ENCODE assay signal across 1 cellular context in the genomic region with DNA sequence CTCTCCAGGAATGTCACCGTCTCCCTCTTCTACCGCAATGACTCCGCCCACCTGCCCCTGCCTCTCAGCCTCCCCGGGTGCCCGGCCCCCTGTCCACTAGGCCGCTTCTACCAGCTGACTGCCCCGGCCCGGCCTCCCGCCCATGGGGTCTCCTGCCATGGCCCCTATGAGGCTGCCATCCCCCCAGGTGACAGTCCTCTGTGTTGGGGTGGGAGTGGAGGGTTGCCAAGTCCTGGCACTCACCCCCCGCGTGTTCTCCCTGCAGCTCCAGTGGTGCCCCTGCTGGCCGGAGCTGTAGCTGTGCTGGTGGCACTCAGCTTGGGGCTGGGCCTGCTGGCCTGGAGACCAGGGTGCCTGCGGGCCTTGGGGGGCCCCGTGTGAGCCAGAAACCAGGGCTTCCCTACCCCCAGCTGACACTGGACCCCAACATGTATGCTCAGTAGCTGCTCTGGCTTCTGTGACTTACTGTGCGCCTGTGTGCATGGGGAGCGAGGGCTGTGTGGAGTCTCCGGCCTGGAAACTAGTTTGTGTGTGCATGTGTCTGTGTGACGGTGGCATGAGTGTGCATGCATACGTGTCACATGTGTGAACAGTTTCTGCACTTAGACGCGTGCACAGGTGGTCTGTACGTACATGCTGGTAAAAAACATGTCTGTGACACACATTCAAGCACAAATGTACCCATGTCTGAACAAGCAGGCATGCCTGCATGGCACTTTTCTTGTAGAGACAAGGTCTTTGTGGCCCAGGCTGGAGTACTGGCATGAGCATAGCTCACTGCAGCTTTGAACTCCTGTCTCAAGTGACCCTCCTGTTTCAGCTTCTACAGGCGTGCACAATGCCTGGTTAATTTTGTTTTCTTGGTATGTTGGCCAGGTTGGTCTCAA.
TF ChIP-seq lines count a peak whose summit lies in the region.

No MANE protein-coding gene starts in this region.

TF ChIP-seq in H1, 55 proteins besides CTCF, POLR2A, EP300 and RAD21:
- TF ChIP-seq NANOG (IDR thresholded peaks at IDR 0.05; ENCODE audit: insufficient read depth, low read depth, low read length, poor library complexity, severe bottlenecking) (peak; percentile 42), YY1 (IDR thresholded peaks at IDR 0.05; ENCODE audit: low read depth, low read length) (0 out of 2 replicates have a peak, but pooled peaks have one; percentile 2), ATF2 (IDR thresholded peaks at IDR 0.05; ENCODE audit: low read length) (peak; percentile 44), SP4 (IDR thresholded peaks at IDR 0.05; ENCODE audit: low read length) (peak; percentile 26; the same call in 1 of the 2 replicates), SP1 (IDR thresholded peaks at IDR 0.05; ENCODE audit: low read depth, low read length) (no peak), HDAC2 (IDR thresholded peaks at IDR 0.05; ENCODE audit: borderline replicate concordance in 1 of 2, low read depth in 2 of 2, low read length in 2 of 2) (no peak), TAF7 (optimal IDR thresholded peaks at IDR 0.05; ENCODE audit: borderline replicate concordance, low read depth, low read length) (peak; percentile 51), SIRT6 (IDR thresholded peaks at IDR 0.05; ENCODE audit: low read length) (peak; percentile 23), POLR2AphosphoS5 (IDR thresholded peaks at IDR 0.05; ENCODE audit: low read depth, low read length) (peak; percentile 83)
- TF ChIP-seq, protein P1, sequence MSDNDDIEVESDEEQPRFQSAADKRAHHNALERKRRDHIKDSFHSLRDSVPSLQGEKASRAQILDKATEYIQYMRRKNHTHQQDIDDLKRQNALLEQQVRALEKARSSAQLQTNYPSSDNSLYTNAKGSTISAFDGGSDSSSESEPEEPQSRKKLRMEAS (IDR thresholded peaks at IDR 0.05), result peak; percentile 20; the same call in 1 of the 2 replicates
